In genomic region chr2:112189001-112189556, GRCh38 we compare ENCODE assay signal across 1 cellular context.
TF ChIP-seq lines count a peak whose summit lies in the region.

No MANE protein-coding gene starts in this region.

TF ChIP-seq in K562, 482 proteins besides CTCF, POLR2A, EP300 and RAD21:
- TF ChIP-seq, protein P1, sequence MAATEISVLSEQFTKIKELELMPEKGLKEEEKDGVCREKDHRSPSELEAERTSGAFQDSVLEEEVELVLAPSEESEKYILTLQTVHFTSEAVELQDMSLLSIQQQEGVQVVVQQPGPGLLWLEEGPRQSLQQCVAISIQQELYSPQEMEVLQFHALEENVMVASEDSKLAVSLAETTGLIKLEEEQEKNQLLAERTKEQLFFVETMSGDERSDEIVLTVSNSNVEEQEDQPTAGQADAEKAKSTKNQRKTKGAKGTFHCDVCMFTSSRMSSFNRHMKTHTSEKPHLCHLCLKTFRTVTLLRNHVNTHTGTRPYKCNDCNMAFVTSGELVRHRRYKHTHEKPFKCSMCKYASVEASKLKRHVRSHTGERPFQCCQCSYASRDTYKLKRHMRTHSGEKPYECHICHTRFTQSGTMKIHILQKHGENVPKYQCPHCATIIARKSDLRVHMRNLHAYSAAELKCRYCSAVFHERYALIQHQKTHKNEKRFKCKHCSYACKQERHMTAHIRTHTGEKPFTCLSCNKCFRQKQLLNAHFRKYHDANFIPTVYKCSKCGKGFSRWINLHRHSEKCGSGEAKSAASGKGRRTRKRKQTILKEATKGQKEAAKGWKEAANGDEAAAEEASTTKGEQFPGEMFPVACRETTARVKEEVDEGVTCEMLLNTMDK (IDR thresholded peaks at IDR 0.05; ENCODE audit: borderline replicate concordance, insufficient read depth, low read depth, low read length, poor library complexity, severe bottlenecking), result no peak
- no peak for TF ChIP-seq FOXP4 (CRISPR knock-in tag; IDR thresholded peaks at IDR 0.05; ENCODE audit: borderline replicate concordance)
- TF ChIP-seq TEAD1 (CRISPR knock-in tag; IDR thresholded peaks at IDR 0.05), result no peak
TF ChIP-seq in K562: peak in this region for 0.
